In genomic region chr12:229441-230191, GRCh38 we compare ENCODE assay signal across 27 cellular contexts. TPM values are rescaled to one million over a fixed set of nuclear protein-coding genes. Genes with fewer than 3 reads are reported as not detected.
DNase-seq lines count a peak whose midpoint lies in the region; ATAC-seq and TF ChIP-seq lines count a peak whose summit lies in the region.
"Had no signal": no experiment of that assay in that cellular context is flagged by ENCODE, and none has a peak within 500 bp of the region (broad histone marks: within the 10 kb centered on the region; RNA-seq: fewer than 3 reads in every experiment).

No MANE protein-coding gene starts in this region.

- no peaks in the 10 kb centered on the region for H3K79me2 ChIP-seq in H9 (ENCODE audit: insufficient read depth, low read length)

- no peak for ATAC-seq in HG02798 (IDR thresholded peaks at IDR 0.05; ENCODE audit: poor library complexity, unreplicated experiment)
- ATAC-seq: esophagus mucosa had no signal

- no peaks in the 10 kb centered on the region for H3K79me1 ChIP-seq in H9 (ENCODE audit: insufficient read depth, low read depth, low read length, poor library complexity, severe bottlenecking)

- no peak overlapping the region for H3K9ac ChIP-seq in H9 (ENCODE audit: extremely low read depth, insufficient read length, low read length)
- H3K9ac ChIP-seq: KMS-11, SK-N-SH had no signal

- H4K20me1 ChIP-seq in H9 (ENCODE audit: control insufficient read depth, insufficient read depth, insufficient read length) = no peaks in the 10 kb centered on the region

- no peak overlapping the region for H3K18ac ChIP-seq in H9 (ENCODE audit: insufficient read length, low read depth, low read length)

- no CpG with 5 or more reads among the region's 26 CpGs for WGBS in H9 (ENCODE audit: extremely low coverage, insufficient read length, low lambda C conversion rate)
- WGBS in spleen, 5 donors = 76 to 81% (median 79%) methylated on average over 22 to 26 of the region's 26 CpGs
- WGBS in ovary, 3 donors = 73 to 83% (median 75%) methylated on average over 26 of the region's 26 CpGs

- no peak overlapping the region for H3K27ac ChIP-seq in H9 (ENCODE audit: insufficient read length, low read depth, low read length)
- H3K27ac ChIP-seq in spleen = no peak overlapping the region
- no peak overlapping the region for H3K27ac ChIP-seq in ovary
- H3K27ac ChIP-seq: KMS-11, VCaP had no signal

- H3K4me3 ChIP-seq in spleen (no peak overlapping the region), ovary (no peak overlapping the region)

- no peak overlapping the region for H3K4me2 ChIP-seq in H9 (ENCODE audit: insufficient read depth, insufficient read length, low read length)
- H3K4me2 ChIP-seq: KMS-11, SK-N-SH had no signal

- H2BK15ac ChIP-seq in H9 (ENCODE audit: low read depth, low read length) = no peak overlapping the region

- H3K23ac ChIP-seq in H9 (ENCODE audit: insufficient read length, low read depth, low read length) = no peak overlapping the region

- no peak overlapping the region for H4K5ac ChIP-seq in H9 (ENCODE audit: insufficient read length, low read depth, low read length)

- H2AK5ac ChIP-seq in H9 (ENCODE audit: insufficient read length, low read length) = no peak overlapping the region

- H3K23me2 ChIP-seq in H9 (ENCODE audit: insufficient read length, low read depth, low read length, poor library complexity, severe bottlenecking) = peaks cover 2% of the 10 kb centered on the region

- no peak overlapping the region for H2BK120ac ChIP-seq in H9 (ENCODE audit: low read depth, low read length, poor library complexity, severe bottlenecking)

- H3K4ac ChIP-seq in H9 (ENCODE audit: low read depth, low read length) = no peak overlapping the region

- no peak for TF ChIP-seq EP300 in ovary (IDR thresholded peaks at IDR 0.05)

- TF ChIP-seq CTCF in H9 (conservative IDR thresholded peaks at IDR 0.05) (no peak), spleen (IDR thresholded peaks at IDR 0.05 in 8 of 11, conservative IDR thresholded peaks at IDR 0.05 in 3 of 11) (no peak), ovary (IDR thresholded peaks at IDR 0.05) (no peak)

- H3T11ph ChIP-seq in H9 (ENCODE audit: low read length) = no peak overlapping the region

- no peak overlapping the region for H3K27ac Mint-ChIP-seq in H9
- H3K27ac Mint-ChIP-seq: CD4-positive, CD25-positive, alpha-beta regulatory T cell; immature natural killer cell had no signal

- H3K9me3 ChIP-seq in H9 (ENCODE audit: control insufficient read depth, low read depth, low read length) (no peaks in the 10 kb centered on the region), spleen (peaks cover 0 to 7% (median under 1%) of the 10 kb centered on the region in 8 donors), ovary (no peaks in the 10 kb centered on the region)
- H3K9me3 ChIP-seq: SK-N-SH had no signal

- H3K9me3 Mint-ChIP-seq in H9 = peaks cover under 1% of the 10 kb centered on the region in 2 experiments; a peak in 3 of 5 replicates
- H3K9me3 Mint-ChIP-seq: neural crest cell had no signal

- H3K27me3 ChIP-seq in H9 (ENCODE audit: insufficient read depth, low read length) (no peaks in the 10 kb centered on the region), spleen (replicated peaks in 1 of 7) (peaks cover 0 to 8% (median 0%) of the 10 kb centered on the region in 7 donors), ovary (no peaks in the 10 kb centered on the region)

- DNase-seq in H9 (peak; percentile 28), cerebellar cortex (ENCODE audit: low spot score) (peak; percentile 77), myocyte (ENCODE audit: low read depth) (peak; percentile 19), spleen (peak; percentile 64), ovary (no peak), erythroblast (lab: John Stamatoyannopoulos, UW) (no peak)
- DNase-seq in stimulated activated CD4-positive, alpha-beta T cell treated with anti-CD3 and anti-CD28 coated beads, Interleukin-2, amount 100 ng/mL, for 24 hours = no peak
- DNase-seq: activated CD4-positive, alpha-beta T cell treated with anti-CD3 and anti-CD28 coated beads, Interleukin-2, amount 50 U/mL, for 1 hour; activated CD8-positive, alpha-beta memory T cell treated with anti-CD3 and anti-CD28 coated beads, Interleukin-2, amount 50 U/mL, for 4 hours; amniotic stem cell; CD4-positive, CD25-positive, alpha-beta regulatory T cell; central memory CD4-positive, alpha-beta T cell; effector CD8-positive, alpha-beta T cell; foreskin melanocyte; immature natural killer cell; MV-4-11; NCI-H187 treated with DMSO at 0.1 percent for 48 hours; NCI-H69; SK-N-SH had no signal

- H3K4me1 ChIP-seq in H9 (ENCODE audit: insufficient read depth, low read length) (no peaks in the 10 kb centered on the region), spleen (no peaks in the 10 kb centered on the region), ovary (ENCODE audit: insufficient read depth) (no peaks in the 10 kb centered on the region)

- H3K36me3 Mint-ChIP-seq in H9 (ENCODE audit: insufficient read depth in 1 of 3, low read depth in 3 of 3) = no peaks in the 10 kb centered on the region
- H3K36me3 Mint-ChIP-seq: CD4-positive, CD25-positive, alpha-beta regulatory T cell; immature natural killer cell had no signal

- intact Hi-C loops in spleen (cut with DNase I; ENCODE audit: low total_unique reads) = no loop called here
- intact Hi-C loops in ovary (cut with DNase I) = no loop called here

- no peak overlapping the region; a peak in 1 of 5 replicates for H3K4me3 Mint-ChIP-seq in H9
- H3K4me3 Mint-ChIP-seq: CD4-positive, CD25-positive, alpha-beta regulatory T cell; immature natural killer cell; neural crest cell had no signal

- H2BK20ac ChIP-seq in H9 (ENCODE audit: low read depth, low read length, poor library complexity, severe bottlenecking) = no peak overlapping the region

- H2BK5ac ChIP-seq in H9 (ENCODE audit: insufficient read length, low read length) = no peak overlapping the region

- H3K4me1 Mint-ChIP-seq in H9 = peaks cover 10 to 33% of the 10 kb centered on the region in 2 experiments
- H3K4me1 Mint-ChIP-seq: CD4-positive, CD25-positive, alpha-beta regulatory T cell; immature natural killer cell had no signal

- no peak overlapping the region for H2BK12ac ChIP-seq in H9 (ENCODE audit: insufficient read length, low read depth, low read length)

- no peak overlapping the region; the same call in 1 of the 2 replicates for H3K14ac ChIP-seq in H9 (ENCODE audit: insufficient read depth, low read length)

- no peak overlapping the region for H2AFZ ChIP-seq in H9 (ENCODE audit: low read length)

- H3K27me3 Mint-ChIP-seq in H9 (ENCODE audit: low read depth) = peaks cover 2% of the 10 kb centered on the region

- H3K36me3 ChIP-seq in spleen (no peaks in the 10 kb centered on the region), ovary (no peaks in the 10 kb centered on the region)

- TF ChIP-seq POLR2A in spleen (IDR thresholded peaks at IDR 0.05) (no peak), ovary (IDR thresholded peaks at IDR 0.05) (no peak), erythroblast (IDR thresholded peaks at IDR 0.05; ENCODE audit: low read length) (no peak)

- no peak overlapping the region for H4K91ac ChIP-seq in H9 (ENCODE audit: insufficient read length, low read depth, low read length)

- H3K56ac ChIP-seq in H9 (ENCODE audit: insufficient read length, low read depth, low read length) = no peak overlapping the region

- no peak overlapping the region for H4K8ac ChIP-seq in H9 (replicated peaks; ENCODE audit: insufficient read length, low read depth, low read length)

RNA-seq across cellular contexts. Expression of gene SLC6A12, which starts 15.7 kb away (rescaled TPM):
- total RNA-seq in H9 (2021) (0.17 and 0.20 TPM in 2 replicates), myocyte (0.05 TPM in 1 of 2 replicates, not detected in the other), spleen (1 to 10 TPM in 6 of 7 donors, under 1 TPM in 1; 0.91 to 3.1 (median 2.7) TPM), ovary (1 to 10 TPM in 4 of 7 donors, under 1 TPM in 2, not detected in 1; 0.24 to 7.5 (median 1.6) TPM)
- 0.59 TPM for polyA plus RNA-seq in myocyte (2012)
- polyA plus RNA-seq in spleen (1 to 10 TPM in 1 of 3 donors, under 1 TPM in 2; 0.35 to 1.2 (median 0.50) TPM), ovary (1 to 10 TPM in 1 of 2 donors, under 1 TPM in 1; 0.46 to 1.5 TPM)
- total RNA-seq: CD4-positive, CD25-positive, alpha-beta regulatory T cell; T-helper 2 cell treated with Interferon-gamma antibody and Interleukin-4, amounts not matched to agents 100 ng/mL and 5 ng/mL, for 36 hours had no signal
- polyA plus RNA-seq: CD4-positive, CD25-positive, alpha-beta regulatory T cell had no signal

RNA-seq across cellular contexts. Expression of gene SLC6A13, which starts 33.0 kb away (rescaled TPM):
- total RNA-seq in H9 (2021) (not detected in 2 replicates), myocyte (0.51 and 0.94 TPM in 2 replicates), spleen (1 to 10 TPM in 1 of 7 donors, under 1 TPM in 1, not detected in 5; 0.30 to 1.7 TPM), ovary (1 to 10 TPM in 2 of 7 donors, under 1 TPM in 2, not detected in 3; 0.69 to 6.1 (median 1.0) TPM)
- 3.0 TPM for polyA plus RNA-seq in myocyte (2012)
- polyA plus RNA-seq in spleen (under 1 TPM; 0.22 to 0.39 (median 0.24) TPM), ovary (under 1 TPM; 0.13 to 0.43 TPM)
- total RNA-seq: esophagus mucosa, lower leg skin, mononuclear cell had no signal
- polyA plus RNA-seq: CD4-positive, CD25-positive, alpha-beta regulatory T cell had no signal

Comparison
In these comparisons a context has a peak if more than half of its experiments do, and no peak if none do; other contexts are left out.
1. DNase-seq: peak in H9 (single experiment), cerebellar cortex (single experiment), myocyte (single experiment) and spleen (single experiment); none in ovary (0 of 5), erythroblast (0 of 2) and stimulated activated CD4-positive, alpha-beta T cell treated with anti-CD3 and anti-CD28 coated beads, Interleukin-2, amount 100 ng/mL, for 24 hours (0 of 2).